Comparison of ENCODE assay signal across 7 cellular contexts in genomic region chr16:68332411-68333121, GRCh38. TPM values are rescaled to one million over a fixed set of nuclear protein-coding genes. Genes with fewer than 3 reads are reported as not detected.
DNase-seq lines count a peak whose midpoint lies in the region; ATAC-seq lines count a peak whose summit lies in the region.

No MANE protein-coding gene starts in this region.

- no peak overlapping the region for H3K4me3 ChIP-seq in HUES48 (ENCODE audit: low read depth, low read length)
- H3K4me3 ChIP-seq in SK-N-MC = no peak overlapping the region
- H3K4me3 ChIP-seq in skeletal muscle tissue (ENCODE audit: low read length in 3 of 3) = no peak overlapping the region

- H3K36me3 ChIP-seq in HUES48 (ENCODE audit: control insufficient read depth, insufficient read depth, low read length) = peaks cover 65% of the 10 kb centered on the region
- no peaks in the 10 kb centered on the region for H3K36me3 ChIP-seq in SK-N-MC (ENCODE audit: insufficient read depth, low read length)
- H3K36me3 ChIP-seq in skeletal muscle tissue (ENCODE audit: control insufficient read depth in 3 of 3, insufficient read depth in 3 of 3, low read length in 3 of 3) = peaks cover 13 to 23% (median 15%) of the 10 kb centered on the region in 3 donors

- H3K27ac ChIP-seq in HUES48 (ENCODE audit: low read depth, low read length) = peak overlapping the region; percentile 54
- peak overlapping the region; percentile 62; the same call in 1 of the 2 replicates for H3K27ac ChIP-seq in SK-N-MC
- H3K27ac ChIP-seq in skeletal muscle tissue (ENCODE audit: low read depth, low read length) = peak overlapping the region; percentile 19

- H3K9ac ChIP-seq in HUES48 (ENCODE audit: low read depth, low read length) (no peak overlapping the region), SK-N-MC (ENCODE audit: insufficient read length) (no peak overlapping the region), skeletal muscle tissue (ENCODE audit: low read depth in 1 of 3, low read length in 3 of 3) (peak overlapping the region in 1 of 3 donors; percentile 57)

- H3K9me3 ChIP-seq in HUES48 (ENCODE audit: control insufficient read depth, insufficient read depth, low read length) (no peaks in the 10 kb centered on the region), SK-N-MC (ENCODE audit: low read depth, low read length) (no peaks in the 10 kb centered on the region), skeletal muscle tissue (ENCODE audit: control insufficient read depth in 3 of 3, low read length in 3 of 3) (no peaks in the 10 kb centered on the region)

- no peak for DNase-seq in SK-N-MC (ENCODE audit: low read depth, low spot score)
- DNase-seq in glomerular endothelial cell (ENCODE audit: extremely low read depth, low read depth, low spot score) = peak; percentile 97
- no peak for DNase-seq in NCI-H1436 treated with DMSO at 0.1 percent for 48 hours (lab: John Stamatoyannopoulos, UW)

- H3K4me1 ChIP-seq in HUES48 (ENCODE audit: control insufficient read depth, insufficient read depth, low read length) (peaks cover 4% of the 10 kb centered on the region; the same call in 1 of the 2 replicates), skeletal muscle tissue (ENCODE audit: control insufficient read depth in 3 of 3, insufficient read depth in 3 of 3, low read length in 3 of 3) (peaks cover 12 to 26% (median 21%) of the 10 kb centered on the region in 3 donors)

- ATAC-seq in GM18909 (IDR thresholded peaks at IDR 0.05; ENCODE audit: poor library complexity, unreplicated experiment) (no peak), HG02642 (IDR thresholded peaks at IDR 0.05; ENCODE audit: poor library complexity, unreplicated experiment) (no peak)

- H3K27me3 ChIP-seq in HUES48 (ENCODE audit: control insufficient read depth, insufficient read depth, low read length) (no peaks in the 10 kb centered on the region), skeletal muscle tissue (ENCODE audit: control insufficient read depth in 3 of 3, insufficient read depth in 3 of 3, low read length in 3 of 3) (no peaks in the 10 kb centered on the region)

RNA-seq across cellular contexts. Expression of gene PRMT7, which starts 21.7 kb away (rescaled TPM):
- total RNA-seq in glomerular endothelial cell (28.5 and 43.3 TPM in 2 replicates), skeletal muscle tissue (49.1 TPM)

RNA-seq across cellular contexts. Expression of gene SLC7A6OS, which starts 21.8 kb away (rescaled TPM):
- 11.4 and 11.5 TPM in 2 replicates for total RNA-seq in glomerular endothelial cell
- total RNA-seq in skeletal muscle tissue = 11.0 TPM
